Comparison of ENCODE assay signal across 13 cellular contexts in genomic region chr21:24899138-24899537, GRCh38.
DNase-seq lines count a peak whose midpoint lies in the region; ATAC-seq and FAIRE-seq lines count a peak whose summit lies in the region.
"Had no signal": no experiment of that assay in that cellular context is flagged by ENCODE, and none has a peak within 500 bp of the region (broad histone marks: within the 10 kb centered on the region; RNA-seq: fewer than 3 reads in every experiment).

No MANE protein-coding gene starts in this region.

- ATAC-seq in GM18511 (IDR thresholded peaks at IDR 0.05; ENCODE audit: unreplicated experiment) (peak; percentile 43), GM21390 (IDR thresholded peaks at IDR 0.05; ENCODE audit: unreplicated experiment) (peak; percentile 41), HG02840 (IDR thresholded peaks at IDR 0.05; ENCODE audit: low FRiP score, unreplicated experiment) (peak; percentile 52), HG03571 (IDR thresholded peaks at IDR 0.05; ENCODE audit: unreplicated experiment) (peak; percentile 56)
- ATAC-seq: left cardiac atrium, WTC11 had no signal

- FAIRE-seq in urothelium cell line (lab: Jason Lieb, UNC): no peak

- no peak for DNase-seq in urothelium cell line (ENCODE audit: low spot score)
- no peak for DNase-seq in glomerular visceral epithelial cell (ENCODE audit: extremely low spot score)
- no peak for DNase-seq in NCI-H187 (lab: John Stamatoyannopoulos, UW)
- no peak for DNase-seq in AML-193 (lab: John Stamatoyannopoulos, UW)
- DNase-seq: activated effector memory CD4-positive, alpha-beta T cell treated with anti-CD3 and anti-CD28 coated beads, Interleukin-2, amount 50 U/mL, for 16 hours; endodermal cell; left cardiac atrium; NCI-H1417 had no signal
